Comparison of ENCODE assay signal across 1 cellular context in the genomic region with DNA sequence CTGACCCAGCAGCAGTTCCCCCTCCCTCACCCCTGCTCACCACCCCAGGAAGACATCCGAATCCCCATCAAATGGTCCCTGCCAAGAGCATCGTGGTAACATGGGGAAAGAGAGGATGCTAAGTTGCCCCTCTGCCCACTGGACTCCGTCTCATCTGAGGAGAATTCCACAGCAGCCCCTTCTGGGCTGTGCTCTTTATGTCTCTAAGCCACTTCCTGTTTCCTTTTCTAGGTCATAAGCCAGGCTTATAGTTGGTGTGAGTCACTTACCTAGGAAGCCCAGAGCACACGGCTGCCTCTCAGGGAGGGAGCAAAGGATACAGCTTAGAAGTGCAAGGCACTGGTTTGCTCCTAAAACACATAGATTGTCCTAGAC.
A peak's percentile ranks its signal among the peaks of the same experiment; 100 is the strongest.
TF ChIP-seq lines count a peak whose summit lies in the region.

No MANE protein-coding gene starts in this region.

TF ChIP-seq in K562, 482 proteins besides CTCF, POLR2A, EP300 and RAD21 (continued from another document and continues in another):
- no peak for TF ChIP-seq NELFE (IDR thresholded peaks at IDR 0.05; ENCODE audit: insufficient read depth, insufficient read length)
- TF ChIP-seq KDM1A (IDR thresholded peaks at IDR 0.05): no peak
- no peak for TF ChIP-seq SREBF1 (IDR thresholded peaks at IDR 0.05; ENCODE audit: borderline replicate concordance, low read depth, low read length)
- no peak for TF ChIP-seq ZC3H11A (IDR thresholded peaks at IDR 0.05; ENCODE audit: low read depth, low read length)
- TF ChIP-seq SRSF9 (IDR thresholded peaks at IDR 0.05; ENCODE audit: borderline replicate concordance, low read depth, low read length): no peak
- no peak for TF ChIP-seq TAF1 (IDR thresholded peaks at IDR 0.05; ENCODE audit: control insufficient read depth, extremely low read depth, insufficient read depth, low read length, severe bottlenecking)
- TF ChIP-seq, protein P1, sequence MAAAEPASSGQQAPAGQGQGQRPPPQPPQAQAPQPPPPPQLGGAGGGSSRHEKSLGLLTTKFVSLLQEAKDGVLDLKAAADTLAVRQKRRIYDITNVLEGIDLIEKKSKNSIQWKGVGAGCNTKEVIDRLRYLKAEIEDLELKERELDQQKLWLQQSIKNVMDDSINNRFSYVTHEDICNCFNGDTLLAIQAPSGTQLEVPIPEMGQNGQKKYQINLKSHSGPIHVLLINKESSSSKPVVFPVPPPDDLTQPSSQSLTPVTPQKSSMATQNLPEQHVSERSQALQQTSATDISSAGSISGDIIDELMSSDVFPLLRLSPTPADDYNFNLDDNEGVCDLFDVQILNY (CRISPR knock-in tag; IDR thresholded peaks at IDR 0.05): no peak
- no peak for TF ChIP-seq HDAC8 (tag; IDR thresholded peaks at IDR 0.05)
- no peak for TF ChIP-seq TEAD2 (tag; IDR thresholded peaks at IDR 0.05)
- no peak for TF ChIP-seq CTCFL (IDR thresholded peaks at IDR 0.05; ENCODE audit: borderline replicate concordance, insufficient read depth, low read depth, low read length, poor library complexity, severe bottlenecking)
- TF ChIP-seq GTF2E2 (tag; IDR thresholded peaks at IDR 0.05): no peak
- no peak for TF ChIP-seq PPARD (CRISPR knock-in tag; IDR thresholded peaks at IDR 0.05)
- no peak for TF ChIP-seq JUNB (CRISPR knock-in tag; conservative IDR thresholded peaks at IDR 0.05)
- TF ChIP-seq HOXB6 (CRISPR knock-in tag; IDR thresholded peaks at IDR 0.05; ENCODE audit: borderline replicate concordance): no peak
- TF ChIP-seq, protein P2, sequence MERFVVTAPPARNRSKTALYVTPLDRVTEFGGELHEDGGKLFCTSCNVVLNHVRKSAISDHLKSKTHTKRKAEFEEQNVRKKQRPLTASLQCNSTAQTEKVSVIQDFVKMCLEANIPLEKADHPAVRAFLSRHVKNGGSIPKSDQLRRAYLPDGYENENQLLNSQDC (CRISPR knock-in tag; IDR thresholded peaks at IDR 0.05): no peak
- TF ChIP-seq ARID1B (IDR thresholded peaks at IDR 0.05): no peak
- TF ChIP-seq ELF1 (tag; IDR thresholded peaks at IDR 0.05): peak; percentile 40; the same call in 1 of the 2 replicates
- TF ChIP-seq GABPA (tag; conservative IDR thresholded peaks at IDR 0.05; ENCODE audit: low read depth): peak; percentile 42; the same call in 1 of the 2 replicates
- TF ChIP-seq MEIS2 (IDR thresholded peaks at IDR 0.05; ENCODE audit: partially characterized antibody): no peak
- TF ChIP-seq ZNF263 (CRISPR knock-in tag; IDR thresholded peaks at IDR 0.05; ENCODE audit: borderline replicate concordance): no peak
- TF ChIP-seq HBP1 (CRISPR knock-in tag; IDR thresholded peaks at IDR 0.05): no peak
- TF ChIP-seq FOSL1 (tag; conservative IDR thresholded peaks at IDR 0.05): peak; percentile 56
- TF ChIP-seq, protein P3, sequence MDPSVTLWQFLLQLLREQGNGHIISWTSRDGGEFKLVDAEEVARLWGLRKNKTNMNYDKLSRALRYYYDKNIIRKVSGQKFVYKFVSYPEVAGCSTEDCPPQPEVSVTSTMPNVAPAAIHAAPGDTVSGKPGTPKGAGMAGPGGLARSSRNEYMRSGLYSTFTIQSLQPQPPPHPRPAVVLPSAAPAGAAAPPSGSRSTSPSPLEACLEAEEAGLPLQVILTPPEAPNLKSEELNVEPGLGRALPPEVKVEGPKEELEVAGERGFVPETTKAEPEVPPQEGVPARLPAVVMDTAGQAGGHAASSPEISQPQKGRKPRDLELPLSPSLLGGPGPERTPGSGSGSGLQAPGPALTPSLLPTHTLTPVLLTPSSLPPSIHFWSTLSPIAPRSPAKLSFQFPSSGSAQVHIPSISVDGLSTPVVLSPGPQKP (CRISPR knock-in tag; IDR thresholded peaks at IDR 0.05): no peak
- TF ChIP-seq JUND (IDR thresholded peaks at IDR 0.05; ENCODE audit: borderline replicate concordance, low read depth, low read length): peak; percentile 36; the same call in 1 of the 2 replicates
- peak; percentile 33; the same call in 1 of the 3 replicates for TF ChIP-seq JUND (tag; IDR thresholded peaks at IDR 0.05; ENCODE audit: borderline replicate concordance, low read depth, low read length)
- TF ChIP-seq, protein P4, sequence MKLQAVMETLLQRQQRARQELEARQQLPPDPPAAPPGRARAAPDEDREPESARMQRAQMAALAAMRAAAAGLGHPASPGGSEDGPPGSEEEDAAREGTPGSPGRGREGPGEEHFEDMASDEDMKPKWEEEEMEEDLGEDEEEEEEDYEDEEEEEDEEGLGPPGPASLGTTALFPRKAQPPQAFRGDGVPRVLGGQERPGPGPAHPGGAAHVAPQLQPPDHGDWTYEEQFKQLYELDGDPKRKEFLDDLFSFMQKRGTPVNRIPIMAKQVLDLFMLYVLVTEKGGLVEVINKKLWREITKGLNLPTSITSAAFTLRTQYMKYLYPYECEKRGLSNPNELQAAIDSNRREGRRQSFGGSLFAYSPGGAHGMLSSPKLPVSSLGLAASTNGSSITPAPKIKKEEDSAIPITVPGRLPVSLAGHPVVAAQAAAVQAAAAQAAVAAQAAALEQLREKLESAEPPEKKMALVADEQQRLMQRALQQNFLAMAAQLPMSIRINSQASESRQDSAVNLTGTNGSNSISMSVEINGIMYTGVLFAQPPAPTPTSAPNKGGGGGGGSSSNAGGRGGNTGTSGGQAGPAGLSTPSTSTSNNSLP (IDR thresholded peaks at IDR 0.05; ENCODE audit: borderline replicate concordance, low read depth, low read length): no peak
- no peak for TF ChIP-seq RBBP5 (IDR thresholded peaks at IDR 0.05; ENCODE audit: borderline replicate concordance, insufficient read depth, low read length, poor library complexity, severe bottlenecking)
- no peak for TF ChIP-seq ZKSCAN3 (CRISPR knock-in tag; IDR thresholded peaks at IDR 0.05)
- TF ChIP-seq ARID2 (IDR thresholded peaks at IDR 0.05): no peak
- no peak for TF ChIP-seq ZNF146 (CRISPR knock-in tag; IDR thresholded peaks at IDR 0.05; ENCODE audit: unreplicated experiment)
- no peak for TF ChIP-seq BCOR (IDR thresholded peaks at IDR 0.05)
- TF ChIP-seq NEUROD1 (IDR thresholded peaks at IDR 0.05; ENCODE audit: borderline replicate concordance, low read depth, low read length, partially characterized antibody): no peak
- TF ChIP-seq GABPB1 (CRISPR knock-in tag; IDR thresholded peaks at IDR 0.05): 0 out of 2 replicates have a peak, but pooled peaks have one; percentile 17
- TF ChIP-seq CBFA2T2 (conservative IDR thresholded peaks at IDR 0.05): no peak
- TF ChIP-seq ZNF324 (CRISPR knock-in tag; IDR thresholded peaks at IDR 0.05): no peak
- TF ChIP-seq POLR2AphosphoS5 (IDR thresholded peaks at IDR 0.05; ENCODE audit: control insufficient read depth, insufficient read depth, low read depth, low read length): no peak
- TF ChIP-seq THAP12 (CRISPR knock-in tag; IDR thresholded peaks at IDR 0.05): no peak
- TF ChIP-seq C11orf30 (IDR thresholded peaks at IDR 0.05; ENCODE audit: low read depth): no peak
- TF ChIP-seq SPI1 (IDR thresholded peaks at IDR 0.05; ENCODE audit: borderline replicate concordance, low read depth, low read length): peak; percentile 95
- TF ChIP-seq ZNF407 (IDR thresholded peaks at IDR 0.05; ENCODE audit: low read depth): no peak
- no peak for TF ChIP-seq FOXA3 (CRISPR knock-in tag; conservative IDR thresholded peaks at IDR 0.05 in 1 of 2, IDR thresholded peaks at IDR 0.05 in 1 of 2)
- no peak for TF ChIP-seq NR2C2 (CRISPR knock-in tag; IDR thresholded peaks at IDR 0.05)
- TF ChIP-seq NR2C2 (tag; IDR thresholded peaks at IDR 0.05): peak; percentile 30; the same call in 1 of the 2 replicates
- TF ChIP-seq, protein P5, sequence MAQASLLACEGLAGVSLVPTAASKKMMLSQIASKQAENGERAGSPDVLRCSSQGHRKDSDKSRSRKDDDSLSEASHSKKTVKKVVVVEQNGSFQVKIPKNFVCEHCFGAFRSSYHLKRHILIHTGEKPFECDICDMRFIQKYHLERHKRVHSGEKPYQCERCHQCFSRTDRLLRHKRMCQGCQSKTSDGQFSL (CRISPR knock-in tag; IDR thresholded peaks at IDR 0.05): no peak
- TF ChIP-seq, protein P5 (tag; IDR thresholded peaks at IDR 0.05): no peak
